Comparison of ENCODE assay signal across 18 cellular contexts in genomic region chr1:59165353-59165752, GRCh38.
"Had no signal": no experiment of that assay in that cellular context is flagged by ENCODE, and none has a peak within 500 bp of the region (broad histone marks: within the 10 kb centered on the region; RNA-seq: fewer than 3 reads in every experiment).

No MANE protein-coding gene starts in this region.

- DNase-seq: cortex of kidney; dorsolateral prefrontal cortex; effector CD8-positive, alpha-beta T cell; glutamatergic neuron; left colon; mesendoderm; naive thymus-derived CD4-positive, alpha-beta T cell; nephron progenitor cell; sigmoid colon; small intestine; stimulated activated CD4-positive, alpha-beta T cell treated with anti-CD3 and anti-CD28 coated beads, Interleukin-12 subunit alpha, Interleukin-12 subunit beta, amount 100 ng/mL, for 4 hours; stimulated activated naive CD4-positive, alpha-beta T cell; stomach; substantia nigra; transverse colon had no signal

- H3K27ac ChIP-seq: dorsolateral prefrontal cortex, gastroesophageal sphincter, right atrium auricular region, sigmoid colon, stomach, thoracic aorta, transverse colon had no signal

- H3K4me3 ChIP-seq: dorsolateral prefrontal cortex, gastroesophageal sphincter, right atrium auricular region, sigmoid colon, stomach, thoracic aorta, transverse colon had no signal

- H3K4me1 ChIP-seq: gastroesophageal sphincter, right atrium auricular region, sigmoid colon, transverse colon had no signal

- H3K27me3 ChIP-seq: dorsolateral prefrontal cortex, gastroesophageal sphincter, right atrium auricular region, sigmoid colon, stomach, transverse colon had no signal

- H3K27ac Mint-ChIP-seq: naive thymus-derived CD4-positive, alpha-beta T cell; nephron progenitor cell had no signal

- H3K4me3 Mint-ChIP-seq: naive thymus-derived CD4-positive, alpha-beta T cell; nephron progenitor cell had no signal

- H3K9me3 ChIP-seq: gastroesophageal sphincter, right atrium auricular region, sigmoid colon, stomach, thoracic aorta, transverse colon had no signal

- H3K36me3 ChIP-seq: gastroesophageal sphincter, right atrium auricular region, sigmoid colon, stomach, thoracic aorta, transverse colon had no signal

- H3K4me1 Mint-ChIP-seq: nephron progenitor cell had no signal
